ENCODE assay signal across 8 cellular contexts in genomic region chr22:36439481-36440271, GRCh38. TPM values are rescaled to one million over a fixed set of nuclear protein-coding genes. Genes with fewer than 3 reads are reported as not detected.
DNase-seq lines count a peak whose midpoint lies in the region; ATAC-seq and TF ChIP-seq lines count a peak whose summit lies in the region.

No MANE protein-coding gene starts in this region.

- H3K9me3 ChIP-seq in fibroblast of lung (ENCODE audit: control insufficient read depth, insufficient read depth, low read depth, low read length) (no peaks in the 10 kb centered on the region), psoas muscle (no peaks in the 10 kb centered on the region)

- H3K27ac ChIP-seq in fibroblast of lung (ENCODE audit: insufficient read depth, low read length) (peak overlapping the region; percentile 48), psoas muscle (peak overlapping the region; percentile 9)

- no peaks in the 10 kb centered on the region for H3K27me3 ChIP-seq in fibroblast of lung (ENCODE audit: control insufficient read depth, insufficient read depth, low read length)
- H3K27me3 ChIP-seq in psoas muscle (ENCODE audit: insufficient read depth in 3 of 3, low read length in 2 of 3), result no peaks in the 10 kb centered on the region

- no peak overlapping the region for H2AFZ ChIP-seq in fibroblast of lung (ENCODE audit: low read length)

- H3K36me3 ChIP-seq in fibroblast of lung (ENCODE audit: control insufficient read depth, insufficient read depth, low read length) (no peaks in the 10 kb centered on the region), psoas muscle (ENCODE audit: insufficient read depth in 1 of 2, low read depth in 1 of 2) (no peaks in the 10 kb centered on the region)

- peak; percentile 98 for DNase-seq in EL
- DNase-seq in fibroblast of lung (ENCODE audit: low read depth in 2 of 2), result peak; percentile 94 to 98
- DNase-seq in psoas muscle, result peak in 1 of 2 donors; percentile 51
- DNase-seq in NCI-H1417 treated with DMSO at 0.1 percent for 48 hours (lab: John Stamatoyannopoulos, UW), result no peak
- DNase-seq in DMS153 (lab: John Stamatoyannopoulos, UW), result no peak

- no peak overlapping the region for H3K9ac ChIP-seq in fibroblast of lung (ENCODE audit: insufficient read depth, low read length)

- peak overlapping the region; percentile 1 for H3K4me2 ChIP-seq in fibroblast of lung (ENCODE audit: extremely low read depth, insufficient read depth, low read length)

- no peaks in the 10 kb centered on the region for H4K20me1 ChIP-seq in fibroblast of lung (ENCODE audit: control insufficient read depth, extremely low read depth, insufficient read depth, low read length)

- intact Hi-C loops in psoas muscle (cut with DNase I), result no loop called here

- TF ChIP-seq CTCF in fibroblast of lung (conservative IDR thresholded peaks at IDR 0.05 in 1 of 2, IDR thresholded peaks at IDR 0.05 in 1 of 2; ENCODE audit: low read depth in 1 of 2, low read length in 2 of 2) (no peak), psoas muscle (IDR thresholded peaks at IDR 0.05) (no peak)

- 81 to 88% (median 84%) methylated on average over 6 of the region's 6 CpGs for WGBS in psoas muscle, 3 donors

- peak; percentile 47 to 80 (median 61) for ATAC-seq in psoas muscle
- ATAC-seq in GM18868 (IDR thresholded peaks at IDR 0.05; ENCODE audit: unreplicated experiment), result no peak
- no peak for ATAC-seq in HG03565 (IDR thresholded peaks at IDR 0.05; ENCODE audit: unreplicated experiment)

- peaks cover 23% of the 10 kb centered on the region for H3K4me1 ChIP-seq in fibroblast of lung (ENCODE audit: control insufficient read depth, extremely low read depth, insufficient read depth, low read length)
- H3K4me1 ChIP-seq in psoas muscle, result no peaks in the 10 kb centered on the region

- H3K4me3 ChIP-seq in fibroblast of lung (replicated peaks in 1 of 4; ENCODE audit: control extremely low read depth in 1 of 4, insufficient read depth in 1 of 4, low read depth in 3 of 4, low read length in 4 of 4) (no peak overlapping the region), psoas muscle (no peak overlapping the region)

- no peaks in the 10 kb centered on the region for H3K79me2 ChIP-seq in fibroblast of lung (ENCODE audit: control insufficient read depth, insufficient read depth, low read length)

TF ChIP-seq in PFSK-1, 5 proteins besides CTCF, POLR2A, EP300 and RAD21:
- TF ChIP-seq FOXP2 (optimal IDR thresholded peaks at IDR 0.05; ENCODE audit: borderline replicate concordance, extremely low read depth, extremely low read length, insufficient read depth), result peak; percentile 22
- TF ChIP-seq SIN3A (IDR thresholded peaks at IDR 0.05; ENCODE audit: borderline replicate concordance, insufficient read depth, low read length), result peak; percentile 81; the same call in 1 of the 2 replicates
- TF ChIP-seq POLR2AphosphoS5 (IDR thresholded peaks at IDR 0.05; ENCODE audit: low read depth, low read length), result no peak
- TF ChIP-seq REST (IDR thresholded peaks at IDR 0.05; ENCODE audit: insufficient read depth in 1 of 2, low read depth in 2 of 2, low read length in 2 of 2), result no peak
- TF ChIP-seq TAF1 (IDR thresholded peaks at IDR 0.05; ENCODE audit: borderline replicate concordance, insufficient read depth, low read length), result no peak

RNA-seq across cellular contexts. Expression of gene TXN2, which starts 41.8 kb away (rescaled TPM):
- polyA plus RNA-seq in PFSK-1 (2012; ENCODE audit: insufficient read length, low read depth), result 147 TPM
- total RNA-seq in fibroblast of lung (20.5 and 25.3 TPM in 2 replicates), psoas muscle (100 to 1,000 TPM in 3 of 4 donors, 10 to 100 TPM in 1; 83.9 to 146 (median 112) TPM)
- polyA plus RNA-seq in fibroblast of lung (118 and 164 TPM in 2 replicates), psoas muscle (100 to 1,000 TPM; 109 to 155 (median 115) TPM)
- polyA plus RNA-seq in fibroblast of lung (2012), result 82.3 and 118 TPM in 2 replicates
- polyA minus RNA-seq in fibroblast of lung (ENCODE audit: low replicate concordance), result 75.3 and 223 TPM in 2 replicates

RNA-seq across cellular contexts. Expression of gene MYH9, which starts 51.9 kb away (rescaled TPM):
- polyA plus RNA-seq in PFSK-1 (2012; ENCODE audit: insufficient read length, low read depth), result 518 TPM
- 562 and 796 TPM in 2 replicates for total RNA-seq in fibroblast of lung
- polyA plus RNA-seq in fibroblast of lung, result 413 and 677 TPM in 2 replicates
- polyA plus RNA-seq in fibroblast of lung (2012), result 611 and 1,244 TPM in 2 replicates
- 1,141 and 2,569 TPM in 2 replicates for polyA minus RNA-seq in fibroblast of lung (ENCODE audit: low replicate concordance)
- total RNA-seq in psoas muscle, result 100 to 1,000 TPM in 3 of 4 donors, 10 to 100 TPM in 1; 92.0 to 214 (median 179) TPM
- polyA plus RNA-seq in psoas muscle, result 10 to 100 TPM; 35.6 to 89.3 (median 56.3) TPM

Comparison
In these comparisons a context has a peak if more than half of its experiments do, and no peak if none do; other contexts are left out.
1. DNase-seq: peak in EL (single experiment) and fibroblast of lung (2 of 2); none in NCI-H1417 treated with DMSO at 0.1 percent for 48 hours (single experiment) and DMS153 (single experiment).
2. ATAC-seq: peak in psoas muscle (4 of 4); none in GM18868 (single experiment) and HG03565 (single experiment).